Comparison of ENCODE assay signal across 11 cellular contexts in genomic region chr15:70473623-70474366, GRCh38.
A peak's percentile ranks its signal among the peaks of the same experiment; 100 is the strongest.
DNase-seq lines count a peak whose midpoint lies in the region; ATAC-seq and TF ChIP-seq lines count a peak whose summit lies in the region.
"Had no signal": no experiment of that assay in that cellular context is flagged by ENCODE, and none has a peak within 500 bp of the region (broad histone marks: within the 10 kb centered on the region; RNA-seq: fewer than 3 reads in every experiment).

No MANE protein-coding gene starts in this region.

- H3K27me3 ChIP-seq in GM23248 (replicated peaks; ENCODE audit: insufficient read depth) (no peaks in the 10 kb centered on the region; the same call in 1 of the 2 replicates), fibroblast of lung (ENCODE audit: control insufficient read depth, insufficient read depth, low read length) (peaks cover 10% of the 10 kb centered on the region), skeletal muscle satellite cell (ENCODE audit: control insufficient read depth, insufficient read depth, low read length) (peaks cover 23% of the 10 kb centered on the region)

- H3K4me1 ChIP-seq in GM23248 (ENCODE audit: insufficient read depth) (peaks cover 27% of the 10 kb centered on the region), fibroblast of lung (ENCODE audit: control insufficient read depth, extremely low read depth, insufficient read depth, low read length) (peaks cover 10% of the 10 kb centered on the region), skeletal muscle satellite cell (ENCODE audit: control insufficient read depth, insufficient read depth, low read length) (peaks cover 32% of the 10 kb centered on the region)

- peak overlapping the region; percentile 45 for H3K9ac ChIP-seq in GM23248
- H3K9ac ChIP-seq in fibroblast of lung (ENCODE audit: insufficient read depth, low read length) = no peak overlapping the region
- H3K9ac ChIP-seq in skeletal muscle satellite cell (ENCODE audit: low read depth, low read length) = peak overlapping the region; percentile 74

- no peak overlapping the region for H3K27ac Mint-ChIP-seq in glutamatergic neuron (ENCODE audit: unreplicated experiment)
- H3K27ac Mint-ChIP-seq: activated CD4-positive, alpha-beta T cell treated with anti-CD3 and anti-CD28 coated beads, Interleukin-2, amount 10 ng/mL, durations not matched to agents 7 days and 5 days had no signal

- H3K79me2 ChIP-seq in GM23248 (ENCODE audit: insufficient read depth) (no peaks in the 10 kb centered on the region), fibroblast of lung (ENCODE audit: control insufficient read depth, insufficient read depth, low read length) (no peaks in the 10 kb centered on the region)

- H3K36me3 ChIP-seq in GM23248 (ENCODE audit: low read depth) (no peaks in the 10 kb centered on the region), fibroblast of lung (ENCODE audit: control insufficient read depth, insufficient read depth, low read length) (no peaks in the 10 kb centered on the region), skeletal muscle satellite cell (ENCODE audit: insufficient read depth, low read length) (no peaks in the 10 kb centered on the region)

- H4K20me1 ChIP-seq in GM23248 (ENCODE audit: insufficient read depth) (no peaks in the 10 kb centered on the region), fibroblast of lung (ENCODE audit: control insufficient read depth, extremely low read depth, insufficient read depth, low read length) (no peaks in the 10 kb centered on the region)

- H3K4me2 ChIP-seq in GM23248 (ENCODE audit: unreplicated experiment) (peak overlapping the region; percentile 69), fibroblast of lung (ENCODE audit: extremely low read depth, insufficient read depth, low read length) (peak overlapping the region; percentile 85), skeletal muscle satellite cell (ENCODE audit: low read length) (peak overlapping the region; percentile 87)

- H2AFZ ChIP-seq in GM23248 (no peak overlapping the region), fibroblast of lung (ENCODE audit: low read length) (peak overlapping the region; percentile 50)

- H3K9me3 ChIP-seq in GM23248 (ENCODE audit: low read depth) = no peaks in the 10 kb centered on the region
- H3K9me3 ChIP-seq in fibroblast of lung (ENCODE audit: control insufficient read depth, insufficient read depth, low read depth, low read length) = no peaks in the 10 kb centered on the region
- H3K9me3 ChIP-seq in skeletal muscle satellite cell (replicated peaks; ENCODE audit: low read length) = no peaks in the 10 kb centered on the region

- peaks cover 9% of the 10 kb centered on the region for H3K27me3 Mint-ChIP-seq in glutamatergic neuron (ENCODE audit: unreplicated experiment)

- H3F3A ChIP-seq in GM23248 (ENCODE audit: insufficient read depth) = peaks cover 19% of the 10 kb centered on the region

- peak overlapping the region; percentile 47 for H3K4me3 ChIP-seq in GM23248
- H3K4me3 ChIP-seq in fibroblast of lung (replicated peaks in 1 of 4; ENCODE audit: control extremely low read depth in 1 of 4, insufficient read depth in 1 of 4, low read depth in 3 of 4, low read length in 4 of 4) = peak overlapping the region in 3 of 4 experiments; percentile 17 to 23 (median 22)
- peak overlapping the region; percentile 65 for H3K4me3 ChIP-seq in skeletal muscle satellite cell (ENCODE audit: low read length)

- in situ Hi-C loops in GM23248 (cut with MboI) = loop anchor here (10.0 kb wide), 1 partner anchor 739 kb away; no protein-coding TSS in a partner anchor

- no peaks in the 10 kb centered on the region for H3K36me3 Mint-ChIP-seq in glutamatergic neuron (ENCODE audit: unreplicated experiment)

- H3K9me3 Mint-ChIP-seq in glutamatergic neuron (ENCODE audit: unreplicated experiment) = no peaks in the 10 kb centered on the region
- H3K9me3 Mint-ChIP-seq: activated CD4-positive, alpha-beta T cell treated with anti-CD3 and anti-CD28 coated beads, Interleukin-2, amount 10 ng/mL, durations not matched to agents 7 days and 5 days had no signal

- no peak overlapping the region for H3K4me3 Mint-ChIP-seq in glutamatergic neuron (ENCODE audit: unreplicated experiment)
- H3K4me3 Mint-ChIP-seq: activated CD4-positive, alpha-beta T cell treated with anti-CD3 and anti-CD28 coated beads, Interleukin-2, amount 10 ng/mL, durations not matched to agents 7 days and 5 days had no signal

- peak; percentile 51 for ATAC-seq in SK-N-SH treated with all-trans-retinoic acid at 6 μM for 48 hours

- H3K9me2 ChIP-seq in GM23248 (ENCODE audit: insufficient read depth) = no peaks in the 10 kb centered on the region

- H3K27ac ChIP-seq in GM23248 (peak overlapping the region; percentile 89), fibroblast of lung (ENCODE audit: insufficient read depth, low read length) (peak overlapping the region; percentile 86)

- WGBS in GM23248 (ENCODE audit: low coverage in 1 of 2, low lambda C conversion rate in 2 of 2, missing lambda C conversion rate in 2 of 2), 2 experiments = 44 to 47% methylated on average over 15 of the region's 15 CpGs

- DNase-seq in GM23248 = peak; percentile 44
- peak; percentile 35 to 57 for DNase-seq in fibroblast of lung (ENCODE audit: low read depth in 2 of 2)
- no peak for DNase-seq in glutamatergic neuron
- DNase-seq in ureter (ENCODE audit: low spot score) = no peak
- DNase-seq in activated effector memory CD4-positive, alpha-beta T cell treated with Interleukin-2 at 50 U/mL for 16 hours = no peak
- DNase-seq: activated CD4-positive, alpha-beta T cell treated with anti-CD3 and anti-CD28 coated beads, Interleukin-2, amount 10 ng/mL, durations not matched to agents 7 days and 5 days; effector memory CD4-positive, alpha-beta T cell; NCI-H526 treated with DMSO at 0.1 percent for 48 hours; stimulated activated CD4-positive, alpha-beta T cell treated with anti-CD3 and anti-CD28 coated beads, Interleukin-12 subunit alpha, Interleukin-12 subunit beta, amount 100 ng/mL, for 4 hours had no signal

- no peak for TF ChIP-seq CTCF in fibroblast of lung (conservative IDR thresholded peaks at IDR 0.05 in 1 of 2, IDR thresholded peaks at IDR 0.05 in 1 of 2; ENCODE audit: low read depth in 1 of 2, low read length in 2 of 2)
- no peak for TF ChIP-seq CTCF in glutamatergic neuron (IDR thresholded peaks at IDR 0.05; ENCODE audit: partially characterized antibody, unreplicated experiment)

- H3K4me1 Mint-ChIP-seq in glutamatergic neuron (ENCODE audit: low read depth, unreplicated experiment) = peaks cover 7% of the 10 kb centered on the region

TF ChIP-seq in SK-N-SH treated with all-trans-retinoic acid at 6 μM for 48 hours, 23 proteins besides CTCF, POLR2A, EP300 and RAD21:
- TF ChIP-seq ZNF70 (CRISPR knock-in tag; IDR thresholded peaks at IDR 0.05) (no peak), ISL1 (CRISPR knock-in tag; IDR thresholded peaks at IDR 0.05) (peak; percentile 98), TSHZ2 (CRISPR knock-in tag; IDR thresholded peaks at IDR 0.05) (no peak)

Comparison
In these comparisons a context has a peak if more than half of its experiments do, and no peak if none do; other contexts are left out.
1. DNase-seq: peak in GM23248 (single experiment) and fibroblast of lung (2 of 2); none in glutamatergic neuron (single experiment), ureter (single experiment) and activated effector memory CD4-positive, alpha-beta T cell treated with Interleukin-2 at 50 U/mL for 16 hours (single experiment).
2. Peak in every context shown above with its lines, with median percentiles within 50 percentile points of each other: H3K4me2 ChIP-seq and H3K4me3 ChIP-seq.